Comparison of ENCODE assay signal across 1 cellular context in the genomic region with DNA sequence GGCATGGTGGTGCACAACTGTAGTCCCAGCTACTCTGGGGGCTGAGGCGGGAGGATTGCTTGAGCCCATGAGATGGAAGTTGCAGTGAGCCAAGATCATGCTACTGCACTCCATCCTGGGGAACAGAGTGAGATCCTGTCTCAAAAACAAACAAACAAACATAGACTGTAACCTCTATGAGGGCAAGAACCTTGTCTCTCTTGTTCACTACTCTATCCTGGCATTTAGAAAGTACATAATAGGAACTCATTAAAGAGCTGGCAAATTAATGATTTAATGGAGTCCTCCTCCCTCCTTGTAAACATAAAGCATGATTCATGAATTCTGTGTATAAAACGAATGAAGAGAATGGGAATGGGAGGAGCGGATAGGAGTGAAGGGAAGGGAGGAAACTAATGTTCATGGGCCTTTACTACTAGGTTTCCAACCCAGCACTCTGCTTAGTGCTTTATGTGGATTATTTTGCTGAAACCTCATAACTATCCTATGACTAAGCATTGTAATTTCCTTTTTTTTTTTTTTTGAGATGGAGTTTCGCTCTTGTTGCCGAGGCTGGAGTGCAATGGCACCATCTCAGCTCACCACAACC.
TF ChIP-seq lines count a peak whose summit lies in the region.

No MANE protein-coding gene starts in this region.

TF ChIP-seq in HEK293, 187 proteins besides CTCF, POLR2A, EP300 and RAD21 (continued from another document):
- TF ChIP-seq, protein P1, sequence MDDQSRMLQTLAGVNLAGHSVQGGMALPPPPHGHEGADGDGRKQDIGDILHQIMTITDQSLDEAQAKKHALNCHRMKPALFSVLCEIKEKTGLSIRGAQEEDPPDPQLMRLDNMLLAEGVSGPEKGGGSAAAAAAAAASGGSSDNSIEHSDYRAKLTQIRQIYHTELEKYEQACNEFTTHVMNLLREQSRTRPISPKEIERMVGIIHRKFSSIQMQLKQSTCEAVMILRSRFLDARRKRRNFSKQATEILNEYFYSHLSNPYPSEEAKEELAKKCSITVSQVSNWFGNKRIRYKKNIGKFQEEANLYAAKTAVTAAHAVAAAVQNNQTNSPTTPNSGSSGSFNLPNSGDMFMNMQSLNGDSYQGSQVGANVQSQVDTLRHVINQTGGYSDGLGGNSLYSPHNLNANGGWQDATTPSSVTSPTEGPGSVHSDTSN (CRISPR knock-in tag; IDR thresholded peaks at IDR 0.05) = no peak
- TF ChIP-seq ZNF214 (tag by site-specific recombination; IDR thresholded peaks at IDR 0.05; ENCODE audit: borderline replicate concordance) (no peak), WT1 (tag by site-specific recombination; IDR thresholded peaks at IDR 0.05) (peak; percentile 79)
- TF ChIP-seq, protein P2, sequence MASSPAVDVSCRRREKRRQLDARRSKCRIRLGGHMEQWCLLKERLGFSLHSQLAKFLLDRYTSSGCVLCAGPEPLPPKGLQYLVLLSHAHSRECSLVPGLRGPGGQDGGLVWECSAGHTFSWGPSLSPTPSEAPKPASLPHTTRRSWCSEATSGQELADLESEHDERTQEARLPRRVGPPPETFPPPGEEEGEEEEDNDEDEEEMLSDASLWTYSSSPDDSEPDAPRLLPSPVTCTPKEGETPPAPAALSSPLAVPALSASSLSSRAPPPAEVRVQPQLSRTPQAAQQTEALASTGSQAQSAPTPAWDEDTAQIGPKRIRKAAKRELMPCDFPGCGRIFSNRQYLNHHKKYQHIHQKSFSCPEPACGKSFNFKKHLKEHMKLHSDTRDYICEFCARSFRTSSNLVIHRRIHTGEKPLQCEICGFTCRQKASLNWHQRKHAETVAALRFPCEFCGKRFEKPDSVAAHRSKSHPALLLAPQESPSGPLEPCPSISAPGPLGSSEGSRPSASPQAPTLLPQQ (tag by site-specific recombination; IDR thresholded peaks at IDR 0.05) = no peak
